30 cellular contexts compared by ENCODE assay signal in the genomic region with DNA sequence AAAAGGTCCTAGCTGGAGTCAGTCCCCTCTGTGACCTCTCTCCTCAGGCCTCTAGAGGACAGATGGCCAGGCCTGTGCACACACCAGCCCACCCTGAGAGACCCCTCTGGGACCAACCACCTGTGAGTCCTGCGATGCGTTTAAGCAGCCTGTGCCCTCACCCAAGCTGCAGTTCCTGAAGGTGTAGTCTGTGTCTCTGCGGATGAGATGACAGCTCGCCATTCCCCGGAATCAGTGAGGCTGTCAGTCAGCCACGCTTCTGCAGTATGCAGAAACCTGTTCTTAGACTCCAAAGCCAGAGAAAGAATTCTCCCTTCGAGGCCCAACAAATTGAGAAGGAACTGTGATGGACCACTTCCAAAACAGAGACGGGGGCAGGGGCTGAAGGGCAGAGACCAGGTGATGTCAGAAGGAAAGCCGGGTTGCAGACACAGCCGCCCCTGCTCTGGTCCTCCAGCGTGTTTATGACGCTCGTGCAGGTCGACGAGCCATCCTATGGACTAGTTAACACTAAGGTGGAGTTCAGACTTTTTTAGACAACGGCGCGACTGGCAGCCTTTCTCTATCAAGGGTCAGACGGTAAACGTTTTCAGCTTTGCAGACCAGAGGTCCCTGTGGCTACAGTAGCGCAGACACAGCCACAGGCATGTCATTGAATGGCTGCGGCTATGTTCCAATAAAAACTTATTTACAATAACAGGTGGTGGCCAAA. TPM values are rescaled to one million over a fixed set of nuclear protein-coding genes. Genes with fewer than 3 reads are reported as not detected.
DNase-seq lines count a peak whose midpoint lies in the region; ATAC-seq and TF ChIP-seq lines count a peak whose summit lies in the region.
"Had no signal": no experiment of that assay in that cellular context is flagged by ENCODE, and none has a peak within 500 bp of the region (broad histone marks: within the 10 kb centered on the region; RNA-seq: fewer than 3 reads in every experiment).

No MANE protein-coding gene starts in this region.

- H3K36me3 ChIP-seq in testis (ENCODE audit: low read depth, missing control alignments) = no peaks in the 10 kb centered on the region
- no peaks in the 10 kb centered on the region for H3K36me3 ChIP-seq in uterus

- TF ChIP-seq CTCF in testis (IDR thresholded peaks at IDR 0.05) = no peak
- TF ChIP-seq CTCF in uterus (IDR thresholded peaks at IDR 0.05) = no peak

- intact Hi-C loops in testis (cut with DNase I; ENCODE audit: low total_unique reads) (no loop called here), uterus (cut with DNase I; ENCODE audit: low total_unique reads) (no loop called here)

- H3K27ac ChIP-seq in testis = peak overlapping the region; percentile 5 to 55
- H3K27ac ChIP-seq in uterus = no peak overlapping the region
- H3K27ac ChIP-seq: breast epithelium, hepatocyte, pancreas, stomach, transverse colon had no signal

- H3K4me3 Mint-ChIP-seq in activated naive CD8-positive, alpha-beta T cell treated with anti-CD3 and anti-CD28 coated beads for 36 hours = no peak overlapping the region
- H3K4me3 Mint-ChIP-seq in naive thymus-derived CD8-positive, alpha-beta T cell = no peak overlapping the region
- H3K4me3 Mint-ChIP-seq: CD4-positive, alpha-beta T cell; neural crest cell had no signal

- no peak overlapping the region for H3K4me3 ChIP-seq in testis
- H3K4me3 ChIP-seq in uterus = no peak overlapping the region
- H3K4me3 ChIP-seq: breast epithelium, hepatocyte, K562, lung, mucosa of descending colon, pancreas, stomach, transverse colon had no signal

- H3K9me3 ChIP-seq in testis (no peaks in the 10 kb centered on the region), uterus (no peaks in the 10 kb centered on the region)
- H3K9me3 ChIP-seq: breast epithelium, mucosa of descending colon, pancreas, stomach, transverse colon had no signal

- no peak for TF ChIP-seq POLR2A in testis (IDR thresholded peaks at IDR 0.05)
- TF ChIP-seq POLR2A in uterus (IDR thresholded peaks at IDR 0.05) = no peak

- DNase-seq in DMS53 (lab: John Stamatoyannopoulos, UW) (peak; percentile 26), DMS53 treated with DMSO at 0.1 percent for 48 hours (lab: John Stamatoyannopoulos, UW; ENCODE audit: unreplicated experiment) (no peak), testis (no peak), cortex of kidney (lab: John Stamatoyannopoulos, UW) (no peak), uterus (no peak), C1 segment of cervical spinal cord (lab: John Stamatoyannopoulos, UW) (no peak)
- DNase-seq in activated naive CD8-positive, alpha-beta T cell treated with anti-CD3 and anti-CD28 coated beads for 36 hours = no peak
- no peak for DNase-seq in naive thymus-derived CD8-positive, alpha-beta T cell
- DNase-seq: activated CD4-positive, alpha-beta T cell treated with anti-CD3 and anti-CD28 coated beads for 4 hours; activated naive CD4-positive, alpha-beta T cell treated with Interleukin-2 at 50 U/mL for 16 hours; activated T-cell treated with anti-CD3 and anti-CD28 coated beads, Interleukin-2, amount 50 U/mL, for 48 hours; amniotic stem cell; CD4-positive, alpha-beta T cell; EL; H7; mucosa of descending colon; NCI-H1105; NCI-H187 treated with DMSO at 0.1 percent for 48 hours; NCI-H2171; pancreas; SHP77 treated with DMSO at 0.1 percent for 48 hours; stimulated activated CD4-positive, alpha-beta T cell treated with anti-CD3 and anti-CD28 coated beads, Interleukin-1b, Interleukin-23, amount 100 ng/mL, for 48 hours; stomach; T-helper 2 cell; transverse colon had no signal

- H3K27me3 ChIP-seq in testis (no peaks in the 10 kb centered on the region), uterus (no peaks in the 10 kb centered on the region)
- H3K27me3 ChIP-seq: breast epithelium, hepatocyte, pancreas, stomach, transverse colon had no signal

- no peaks in the 10 kb centered on the region for H3K27me3 Mint-ChIP-seq in activated naive CD8-positive, alpha-beta T cell treated with anti-CD3 and anti-CD28 coated beads for 36 hours
- no peaks in the 10 kb centered on the region for H3K27me3 Mint-ChIP-seq in naive thymus-derived CD8-positive, alpha-beta T cell
- H3K27me3 Mint-ChIP-seq: CD4-positive, alpha-beta T cell had no signal

- H3K4me1 ChIP-seq in testis (peaks cover 6% of the 10 kb centered on the region), uterus (no peaks in the 10 kb centered on the region)
- H3K4me1 ChIP-seq: breast epithelium, pancreas had no signal

- H3K36me3 Mint-ChIP-seq in activated naive CD8-positive, alpha-beta T cell treated with anti-CD3 and anti-CD28 coated beads for 36 hours = peaks cover 50% of the 10 kb centered on the region
- peaks cover 8 to 77% (median 42%) of the 10 kb centered on the region in 3 donors for H3K36me3 Mint-ChIP-seq in naive thymus-derived CD8-positive, alpha-beta T cell

- peak overlapping the region; percentile 10 for H3K27ac Mint-ChIP-seq in activated naive CD8-positive, alpha-beta T cell treated with anti-CD3 and anti-CD28 coated beads for 36 hours
- H3K27ac Mint-ChIP-seq in naive thymus-derived CD8-positive, alpha-beta T cell = peak overlapping the region in 7 of 10 donors; percentile 45 to 86 (median 73)

- 84 to 90% methylated on average over 22 of the region's 22 CpGs for WGBS in testis, 2 donors

- peaks cover 5% of the 10 kb centered on the region for H3K9me3 Mint-ChIP-seq in activated naive CD8-positive, alpha-beta T cell treated with anti-CD3 and anti-CD28 coated beads for 36 hours
- H3K9me3 Mint-ChIP-seq in naive thymus-derived CD8-positive, alpha-beta T cell = no peaks in the 10 kb centered on the region
- H3K9me3 Mint-ChIP-seq: CD4-positive, alpha-beta T cell; neural crest cell had no signal

- peaks cover 48% of the 10 kb centered on the region for H3K4me1 Mint-ChIP-seq in activated naive CD8-positive, alpha-beta T cell treated with anti-CD3 and anti-CD28 coated beads for 36 hours
- peaks cover 26 to 76% (median 48%) of the 10 kb centered on the region in 4 donors for H3K4me1 Mint-ChIP-seq in naive thymus-derived CD8-positive, alpha-beta T cell
- H3K4me1 Mint-ChIP-seq: neural crest cell had no signal

- POLR2A ChIA-PET in naive thymus-derived CD8-positive, alpha-beta T cell (lab: Charles Lee) = interaction anchor here (0.9 to 19.4 kb wide), 3 partner anchors 15 to 94 kb away, joined by 3 to 473 read pairs (median 3); a partner anchor contains a TSS

- ATAC-seq in naive thymus-derived CD8-positive, alpha-beta T cell = no peak
- ATAC-seq: K562, mucosa of descending colon had no signal

RNA-seq across cellular contexts. Expression of a gene that starts 10.2 kb away (rescaled TPM):
- total RNA-seq in activated naive CD8-positive, alpha-beta T cell treated with anti-CD3 and anti-CD28 coated beads for 36 hours = 10 to 100 TPM; 34.5 to 35.6 TPM
- total RNA-seq in naive thymus-derived CD8-positive, alpha-beta T cell = 100 to 1,000 TPM; 265 to 270 TPM
- polyA plus RNA-seq in naive thymus-derived CD8-positive, alpha-beta T cell = 10 to 100 TPM; 46.4 to 82.1 (median 57.8) TPM
- total RNA-seq in testis = 10 to 100 TPM; 26.4 to 40.6 TPM
- 37.3 TPM for polyA plus RNA-seq in testis (ENCODE audit: insufficient read depth, low read depth, low replicate concordance)
- total RNA-seq in uterus = 100 to 1,000 TPM in 1 of 4 donors, 10 to 100 TPM in 3; 21.5 to 108 (median 41.3) TPM

RNA-seq across cellular contexts. Expression of a gene that starts 57.4 kb away (rescaled TPM):
- 10 to 100 TPM; 68.5 to 76.4 TPM for total RNA-seq in activated naive CD8-positive, alpha-beta T cell treated with anti-CD3 and anti-CD28 coated beads for 36 hours
- 100 to 1,000 TPM; 550 to 574 TPM for total RNA-seq in naive thymus-derived CD8-positive, alpha-beta T cell
- 10 to 100 TPM; 68.3 to 78.7 (median 69.9) TPM for polyA plus RNA-seq in naive thymus-derived CD8-positive, alpha-beta T cell
- total RNA-seq in testis (10 to 100 TPM; 54.0 to 57.6 TPM), uterus (10 to 100 TPM in 3 of 4 donors, 1 to 10 TPM in 1; 7.4 to 16.0 (median 13.3) TPM)
- polyA plus RNA-seq in testis (ENCODE audit: insufficient read depth, low read depth, low replicate concordance) = 48.6 TPM

RNA-seq across cellular contexts. Expression of a gene that starts 58.4 kb away (rescaled TPM):
- 10 to 100 TPM; 80.4 to 85.1 TPM for total RNA-seq in activated naive CD8-positive, alpha-beta T cell treated with anti-CD3 and anti-CD28 coated beads for 36 hours
- 10 to 100 TPM; 60.4 to 65.4 TPM for total RNA-seq in naive thymus-derived CD8-positive, alpha-beta T cell
- polyA plus RNA-seq in naive thymus-derived CD8-positive, alpha-beta T cell = 100 to 1,000 TPM; 109 to 115 (median 112) TPM
- total RNA-seq in testis (100 to 1,000 TPM; 100 to 139 TPM), uterus (10 to 100 TPM in 3 of 4 donors, 1 to 10 TPM in 1; 8.5 to 43.6 (median 30.0) TPM)
- polyA plus RNA-seq in testis (ENCODE audit: insufficient read depth, low read depth, low replicate concordance) = 358 TPM

Comparison
In these comparisons a context has a peak if more than half of its experiments do, and no peak if none do; other contexts are left out.
1. H3K27ac ChIP-seq: peak in testis (2 of 2); none in uterus (0 of 2).
2. RNA of a gene that starts 57.4 kb away (total RNA-seq): 550 to 574 TPM in naive thymus-derived CD8-positive, alpha-beta T cell; 68.5 to 76.4 TPM in activated naive CD8-positive, alpha-beta T cell treated with anti-CD3 and anti-CD28 coated beads for 36 hours, 54.0 to 57.6 TPM in testis and 7.4 to 16.0 TPM in uterus; every median in the first group is over 4 times any median in the second.